1 cellular context compared by ENCODE assay signal in the genomic region with DNA sequence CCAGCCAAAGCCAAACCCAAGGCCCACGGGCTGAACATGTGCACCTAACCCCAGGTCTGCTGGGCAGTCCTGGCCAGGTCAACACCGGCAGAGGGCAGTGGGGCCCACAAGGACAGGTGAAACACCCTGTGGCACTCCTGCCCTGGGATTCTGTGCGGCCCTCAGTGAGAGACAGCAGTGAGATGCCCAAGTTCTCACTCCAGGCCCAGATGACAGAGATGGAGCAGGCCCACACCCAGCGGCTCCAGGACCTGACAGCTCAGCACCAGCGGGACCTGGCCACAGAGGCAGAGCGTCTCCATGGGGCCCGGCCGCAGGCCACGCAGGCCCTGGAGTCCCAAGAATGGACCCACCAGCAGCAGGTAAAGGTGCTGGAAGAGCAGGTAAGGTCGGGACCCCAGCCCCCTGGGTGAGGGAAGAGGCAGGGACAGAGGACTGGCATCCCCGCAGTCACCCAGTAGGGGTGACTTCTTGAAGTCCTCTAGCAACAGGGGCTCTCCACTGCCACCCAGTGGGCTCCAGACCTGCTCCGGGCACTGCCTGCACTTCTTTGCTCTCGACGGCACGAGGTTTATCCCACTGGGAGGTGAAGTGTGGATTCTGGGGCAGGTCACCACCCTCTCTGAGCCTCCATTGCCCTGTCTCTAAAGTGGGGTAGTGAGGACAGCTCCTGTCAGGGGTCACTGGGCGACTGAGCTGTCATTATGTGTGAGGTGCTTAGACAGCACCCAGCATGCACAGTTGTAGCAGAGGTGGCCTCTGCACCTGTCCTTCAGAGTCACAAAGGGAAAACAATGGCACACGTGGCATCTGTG.
TF ChIP-seq lines count a peak whose summit lies in the region.

No MANE protein-coding gene starts in this region.

TF ChIP-seq in A549, 52 proteins besides CTCF, POLR2A, EP300 and RAD21 (continued from another document):
- TF ChIP-seq, protein P1, sequence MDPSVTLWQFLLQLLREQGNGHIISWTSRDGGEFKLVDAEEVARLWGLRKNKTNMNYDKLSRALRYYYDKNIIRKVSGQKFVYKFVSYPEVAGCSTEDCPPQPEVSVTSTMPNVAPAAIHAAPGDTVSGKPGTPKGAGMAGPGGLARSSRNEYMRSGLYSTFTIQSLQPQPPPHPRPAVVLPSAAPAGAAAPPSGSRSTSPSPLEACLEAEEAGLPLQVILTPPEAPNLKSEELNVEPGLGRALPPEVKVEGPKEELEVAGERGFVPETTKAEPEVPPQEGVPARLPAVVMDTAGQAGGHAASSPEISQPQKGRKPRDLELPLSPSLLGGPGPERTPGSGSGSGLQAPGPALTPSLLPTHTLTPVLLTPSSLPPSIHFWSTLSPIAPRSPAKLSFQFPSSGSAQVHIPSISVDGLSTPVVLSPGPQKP (IDR thresholded peaks at IDR 0.05; ENCODE audit: low read depth, low read length) = no peak
- TF ChIP-seq, protein P2, sequence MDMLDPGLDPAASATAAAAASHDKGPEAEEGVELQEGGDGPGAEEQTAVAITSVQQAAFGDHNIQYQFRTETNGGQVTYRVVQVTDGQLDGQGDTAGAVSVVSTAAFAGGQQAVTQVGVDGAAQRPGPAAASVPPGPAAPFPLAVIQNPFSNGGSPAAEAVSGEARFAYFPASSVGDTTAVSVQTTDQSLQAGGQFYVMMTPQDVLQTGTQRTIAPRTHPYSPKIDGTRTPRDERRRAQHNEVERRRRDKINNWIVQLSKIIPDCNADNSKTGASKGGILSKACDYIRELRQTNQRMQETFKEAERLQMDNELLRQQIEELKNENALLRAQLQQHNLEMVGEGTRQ (IDR thresholded peaks at IDR 0.05) = no peak
- TF ChIP-seq SREBF2 (IDR thresholded peaks at IDR 0.05) (no peak), FOXS1 (CRISPR knock-in tag; IDR thresholded peaks at IDR 0.05) (no peak), SMC3 (IDR thresholded peaks at IDR 0.05) (peak; percentile 67), HEYL (CRISPR knock-in tag; IDR thresholded peaks at IDR 0.05) (no peak), JUN (IDR thresholded peaks at IDR 0.05) (no peak), CHD2 (IDR thresholded peaks at IDR 0.05; ENCODE audit: low read length, partially characterized antibody) (no peak), TP53 (CRISPR knock-in tag; IDR thresholded peaks at IDR 0.05) (no peak), ZNF302 (CRISPR knock-in tag; IDR thresholded peaks at IDR 0.05) (no peak), RARB (CRISPR knock-in tag; IDR thresholded peaks at IDR 0.05) (no peak), FOSB (CRISPR knock-in tag; IDR thresholded peaks at IDR 0.05) (no peak), BCL3 (IDR thresholded peaks at IDR 0.05) (no peak)
- TF ChIP-seq, protein P3, sequence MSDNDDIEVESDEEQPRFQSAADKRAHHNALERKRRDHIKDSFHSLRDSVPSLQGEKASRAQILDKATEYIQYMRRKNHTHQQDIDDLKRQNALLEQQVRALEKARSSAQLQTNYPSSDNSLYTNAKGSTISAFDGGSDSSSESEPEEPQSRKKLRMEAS (IDR thresholded peaks at IDR 0.05) = peak; percentile 31; the same call in 1 of the 2 replicates
- TF ChIP-seq, protein P4, sequence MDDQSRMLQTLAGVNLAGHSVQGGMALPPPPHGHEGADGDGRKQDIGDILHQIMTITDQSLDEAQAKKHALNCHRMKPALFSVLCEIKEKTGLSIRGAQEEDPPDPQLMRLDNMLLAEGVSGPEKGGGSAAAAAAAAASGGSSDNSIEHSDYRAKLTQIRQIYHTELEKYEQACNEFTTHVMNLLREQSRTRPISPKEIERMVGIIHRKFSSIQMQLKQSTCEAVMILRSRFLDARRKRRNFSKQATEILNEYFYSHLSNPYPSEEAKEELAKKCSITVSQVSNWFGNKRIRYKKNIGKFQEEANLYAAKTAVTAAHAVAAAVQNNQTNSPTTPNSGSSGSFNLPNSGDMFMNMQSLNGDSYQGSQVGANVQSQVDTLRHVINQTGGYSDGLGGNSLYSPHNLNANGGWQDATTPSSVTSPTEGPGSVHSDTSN (IDR thresholded peaks at IDR 0.05) = no peak
